Comparison of ENCODE assay signal across 8 cellular contexts in the genomic region with DNA sequence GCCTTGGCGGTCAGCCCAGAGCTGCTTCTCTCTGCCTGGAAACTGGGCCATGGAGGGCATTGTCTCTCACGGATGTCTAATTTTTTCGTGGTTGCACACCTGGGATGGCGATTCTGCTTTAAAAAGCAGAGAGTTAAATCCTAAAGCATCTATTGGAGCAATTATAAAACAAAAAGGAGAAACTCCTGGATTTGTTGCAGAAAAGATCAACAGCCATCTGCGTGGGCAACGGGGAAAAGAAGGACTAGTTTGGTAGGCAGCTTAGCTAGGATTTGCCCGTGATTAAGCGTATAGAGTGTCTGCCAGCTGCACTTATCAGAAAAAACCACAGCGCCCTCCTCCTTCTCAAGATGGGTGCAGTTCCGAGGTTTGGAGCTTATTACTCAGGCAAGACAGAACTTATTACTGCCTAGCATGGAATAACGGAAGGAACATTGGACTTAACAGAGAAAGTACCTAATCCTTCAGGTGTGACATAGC. TPM values are rescaled to one million over a fixed set of nuclear protein-coding genes. Genes with fewer than 3 reads are reported as not detected.
DNase-seq lines count a peak whose midpoint lies in the region; ATAC-seq, FAIRE-seq and TF ChIP-seq lines count a peak whose summit lies in the region.

No MANE protein-coding gene starts in this region.

- in situ Hi-C loops in KBM-7 (cut with MboI; ENCODE audit: low pct_unique_long_range_greater_than_20kb, low sequenced_read_pairs), result no loop called here

- H3K27ac ChIP-seq in SJCRH30 (peak overlapping the region; percentile 81), ascending aorta (peak overlapping the region; percentile 86 to 88), prostate gland (peak overlapping the region; percentile 77 to 89)

- TF ChIP-seq POLR2A in prostate gland (IDR thresholded peaks at IDR 0.05), result no peak

- TF ChIP-seq CTCF in ascending aorta (IDR thresholded peaks at IDR 0.05) (peak in 2 of 3 experiments; percentile 27 to 45), prostate gland (IDR thresholded peaks at IDR 0.05) (peak in 3 of 4 experiments; percentile 13 to 35 (median 35))

- peak; percentile 22 for ATAC-seq in GM18868 (IDR thresholded peaks at IDR 0.05; ENCODE audit: unreplicated experiment)
- peak; percentile 51 for ATAC-seq in left ventricle myocardium superior

- no peak for FAIRE-seq in GM19239 (lab: Jason Lieb, UNC)

- H3K4me3 ChIP-seq in SJCRH30, result peak overlapping the region; percentile 97
- H3K4me3 ChIP-seq in ascending aorta, result peak overlapping the region; percentile 84 to 88
- H3K4me3 ChIP-seq in prostate gland, result peak overlapping the region; percentile 88 to 90

- H3K36me3 ChIP-seq in SJCRH30 (peaks cover 14% of the 10 kb centered on the region), ascending aorta (no peaks in the 10 kb centered on the region), prostate gland (no peaks in the 10 kb centered on the region)

- H3K9me3 ChIP-seq in SJCRH30 (replicated peaks) (0 out of 2 replicates have a peak, but pooled peaks cover 4% of the 10 kb centered on the region), ascending aorta (no peaks in the 10 kb centered on the region), prostate gland (no peaks in the 10 kb centered on the region)

- DNase-seq in AML-193 (lab: John Stamatoyannopoulos, UW), result peak; percentile 33 to 56
- peak; percentile 67 for DNase-seq in KBM-7
- peak; percentile 62 to 83 for DNase-seq in SJCRH30
- DNase-seq in ascending aorta (ENCODE audit: low spot score in 2 of 2), result peak in 1 of 2 donors; percentile 73
- DNase-seq in left ventricle myocardium superior, result no peak
- DNase-seq in prostate gland (ENCODE audit: low spot score), result peak; percentile 63
- no peak for DNase-seq in GM19239 (ENCODE audit: insufficient read length, low spot score)

- H3K27me3 ChIP-seq in SJCRH30, result no peaks in the 10 kb centered on the region
- H3K27me3 ChIP-seq in ascending aorta, result no peaks in the 10 kb centered on the region
- H3K27me3 ChIP-seq in prostate gland (replicated peaks; ENCODE audit: insufficient read depth), result no peaks in the 10 kb centered on the region

- under 1% methylated on average over 11 of the region's 11 CpGs for WGBS in prostate gland

- intact Hi-C loops in ascending aorta (cut with DNase I), result no loop called here
- intact Hi-C loops in left ventricle myocardium superior (cut with micrococcal nuclease), result no loop called here
- intact Hi-C loops in prostate gland (cut with DNase I), result no loop called here

- H3K4me1 ChIP-seq in SJCRH30 (peaks cover 5% of the 10 kb centered on the region; the same call in 1 of the 2 replicates), ascending aorta (peaks cover 0 to 3% of the 10 kb centered on the region in 2 donors), prostate gland (replicated peaks) (peaks cover 4% of the 10 kb centered on the region)

RNA-seq across cellular contexts. Expression of gene SLC25A24, which starts 0.5 kb away (rescaled TPM):
- total RNA-seq in SJCRH30 (2014; rRNA removed; shearing (Covaris generic)), result 83.5 and 85.1 TPM in 2 replicates
- 7.0 TPM for total RNA-seq in ascending aorta
- total RNA-seq in left ventricle myocardium superior, result 18.4 TPM
- 10 to 100 TPM; 14.9 to 17.6 TPM for total RNA-seq in prostate gland

RNA-seq across cellular contexts. Expression of gene NBPF4, which starts 43.2 kb away (rescaled TPM):
- total RNA-seq in SJCRH30 (2014; rRNA removed; shearing (Covaris generic)), result 1.2 and 1.4 TPM in 2 replicates
- total RNA-seq in ascending aorta (not detected), left ventricle myocardium superior (not detected), prostate gland (1 to 10 TPM in 1 of 2 donors, not detected in 1; 1.8 TPM)

Comparison
In these comparisons a context has a peak if more than half of its experiments do, and no peak if none do; other contexts are left out.
1. DNase-seq: peak in AML-193 (2 of 2), KBM-7 (single experiment), SJCRH30 (2 of 2) and prostate gland (single experiment); none in left ventricle myocardium superior (single experiment) and GM19239 (single experiment).
2. Peak in every context shown above with its lines, with median percentiles within 50 percentile points of each other: H3K27ac ChIP-seq and H3K4me3 ChIP-seq.